Comparison of ENCODE assay signal across 1 cellular context in genomic region chr4:56414135-56414675, GRCh38.
TF ChIP-seq lines count a peak whose summit lies in the region.

No MANE protein-coding gene starts in this region.

TF ChIP-seq in WTC11, 78 proteins besides CTCF, POLR2A, EP300 and RAD21 (continued from another document):
- TF ChIP-seq E2F1 (CRISPR knock-in tag; IDR thresholded peaks at IDR 0.05): no peak
- no peak for TF ChIP-seq ZNF138 (CRISPR knock-in tag; conservative IDR thresholded peaks at IDR 0.05)
- no peak for TF ChIP-seq CREM (CRISPR knock-in tag; IDR thresholded peaks at IDR 0.05)
- TF ChIP-seq RORB (CRISPR knock-in tag; IDR thresholded peaks at IDR 0.05): no peak
- TF ChIP-seq, protein P1, sequence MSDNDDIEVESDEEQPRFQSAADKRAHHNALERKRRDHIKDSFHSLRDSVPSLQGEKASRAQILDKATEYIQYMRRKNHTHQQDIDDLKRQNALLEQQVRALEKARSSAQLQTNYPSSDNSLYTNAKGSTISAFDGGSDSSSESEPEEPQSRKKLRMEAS (CRISPR knock-in tag; IDR thresholded peaks at IDR 0.05): no peak
